1 cellular context compared by ENCODE assay signal in genomic region chr21:14581902-14582457, GRCh38.
A peak's percentile ranks its signal among the peaks of the same experiment; 100 is the strongest.
TF ChIP-seq lines count a peak whose summit lies in the region.

No MANE protein-coding gene starts in this region.

TF ChIP-seq in K562, 482 proteins besides CTCF, POLR2A, EP300 and RAD21 (continued from another document and continues in another):
- TF ChIP-seq GATA2 (CRISPR knock-in tag; IDR thresholded peaks at IDR 0.05) (peak; percentile 84; the same call in 1 of the 2 replicates), SMARCC2 (IDR thresholded peaks at IDR 0.05; ENCODE audit: low read depth) (peak; percentile 89), GATAD2B (IDR thresholded peaks at IDR 0.05; ENCODE audit: borderline replicate concordance) (peak; percentile 80; the same call in 1 of the 2 replicates), KLF16 (IDR thresholded peaks at IDR 0.05) (peak; percentile 58; the same call in 1 of the 2 replicates), CEBPZ (IDR thresholded peaks at IDR 0.05; ENCODE audit: borderline replicate concordance, low read depth, low read length) (no peak), ESRRA (IDR thresholded peaks at IDR 0.05; ENCODE audit: borderline replicate concordance, low read depth) (0 out of 2 replicates have a peak, but pooled peaks have one; percentile 19), RBM22 (IDR thresholded peaks at IDR 0.05; ENCODE audit: low read depth, low read length, poor library complexity, severe bottlenecking) (no peak), STAT5A (IDR thresholded peaks at IDR 0.05; ENCODE audit: borderline replicate concordance, low read length) (peak; percentile 31; the same call in 1 of the 2 replicates), ZNF436 (CRISPR knock-in tag; IDR thresholded peaks at IDR 0.05) (no peak), HSF4 (CRISPR knock-in tag; IDR thresholded peaks at IDR 0.05; ENCODE audit: borderline replicate concordance) (no peak), SUPT5H (IDR thresholded peaks at IDR 0.05) (peak; percentile 44; the same call in 1 of the 2 replicates), ARNT (IDR thresholded peaks at IDR 0.05) (peak in 1 of 2 experiments; percentile 82; a peak in 2 of 4 replicates), KDM5B (IDR thresholded peaks at IDR 0.05; ENCODE audit: insufficient replicate concordance, low read depth, low read length) (peak; percentile 47), NR2C1 (IDR thresholded peaks at IDR 0.05) (0 out of 2 replicates have a peak, but pooled peaks have one; percentile 11), NR2C1 (tag; IDR thresholded peaks at IDR 0.05) (no peak), MTA2 (IDR thresholded peaks at IDR 0.05; ENCODE audit: low read depth) (peak; percentile 48; the same call in 1 of the 2 replicates), RBM17 (IDR thresholded peaks at IDR 0.05; ENCODE audit: borderline replicate concordance, low read depth, low read length) (no peak), TRIM24 (IDR thresholded peaks at IDR 0.05) (peak in 1 of 2 experiments; percentile 67; a peak in 2 of 4 replicates), PPARD (CRISPR knock-in tag; IDR thresholded peaks at IDR 0.05) (no peak), DPF2 (IDR thresholded peaks at IDR 0.05) (peak; percentile 97), CTBP1 (IDR thresholded peaks at IDR 0.05; ENCODE audit: borderline replicate concordance) (peak; percentile 75; the same call in 1 of the 2 replicates), ZNF398 (CRISPR knock-in tag; IDR thresholded peaks at IDR 0.05) (no peak), TAL1 (IDR thresholded peaks at IDR 0.05) (peak; percentile 68), NFIC (IDR thresholded peaks at IDR 0.05) (peak; percentile 17; the same call in 1 of the 2 replicates), TAF7 (tag; IDR thresholded peaks at IDR 0.05) (peak; percentile 59; the same call in 1 of the 2 replicates), FOXM1 (IDR thresholded peaks at IDR 0.05; ENCODE audit: low read depth) (peak; percentile 64), FOXM1 (CRISPR knock-in tag; IDR thresholded peaks at IDR 0.05; ENCODE audit: low read depth) (no peak), PML (IDR thresholded peaks at IDR 0.05; ENCODE audit: low read length) (peak; percentile 40; the same call in 1 of the 2 replicates), DNMT1 (IDR thresholded peaks at IDR 0.05) (no peak), FOXK2 (conservative IDR thresholded peaks at IDR 0.05 in 1 of 2, IDR thresholded peaks at IDR 0.05 in 1 of 2; ENCODE audit: low read depth in 2 of 2) (0 out of 4 replicates have a peak, but pooled peaks of 1 of the 2 experiments have one; percentile 32), ZNF766 (CRISPR knock-in tag; conservative IDR thresholded peaks at IDR 0.05) (peak; percentile 52; the same call in 1 of the 2 replicates), ZFP1 (CRISPR knock-in tag; IDR thresholded peaks at IDR 0.05) (0 out of 2 replicates have a peak, but pooled peaks have one; percentile 58), ZBTB2 (IDR thresholded peaks at IDR 0.05) (peak; percentile 77; the same call in 1 of the 2 replicates), BACH1 (tag; IDR thresholded peaks at IDR 0.05) (peak; percentile 25; the same call in 1 of the 2 replicates), FOXJ2 (tag; IDR thresholded peaks at IDR 0.05) (0 out of 2 replicates have a peak, but pooled peaks have one; percentile 27), GATAD2A (IDR thresholded peaks at IDR 0.05) (peak; percentile 80; the same call in 1 of the 2 replicates), SMARCA5 (IDR thresholded peaks at IDR 0.05) (no peak), ZNF239 (CRISPR knock-in tag; IDR thresholded peaks at IDR 0.05) (no peak; the same call in 1 of the 2 replicates), ETV1 (tag; conservative IDR thresholded peaks at IDR 0.05; ENCODE audit: low read depth) (peak; percentile 93), NFE2 (IDR thresholded peaks at IDR 0.05; ENCODE audit: low read depth) (peak; percentile 19; the same call in 1 of the 2 replicates), LEF1 (IDR thresholded peaks at IDR 0.05) (peak; percentile 72; the same call in 1 of the 2 replicates), CREB3 (tag; conservative IDR thresholded peaks at IDR 0.05; ENCODE audit: low read depth) (peak; percentile 72; the same call in 1 of the 2 replicates), BRD9 (IDR thresholded peaks at IDR 0.05; ENCODE audit: low read depth, partially characterized antibody) (peak; percentile 83), TEAD4 (IDR thresholded peaks at IDR 0.05; ENCODE audit: low read length) (peak; percentile 80), TEAD4 (CRISPR knock-in tag; IDR thresholded peaks at IDR 0.05; ENCODE audit: borderline replicate concordance) (no peak), L3MBTL2 (IDR thresholded peaks at IDR 0.05) (peak; percentile 60), SMAD4 (CRISPR knock-in tag; conservative IDR thresholded peaks at IDR 0.05) (peak; percentile 81), ZNF184 (CRISPR knock-in tag; IDR thresholded peaks at IDR 0.05) (no peak)
- TF ChIP-seq, protein P1, sequence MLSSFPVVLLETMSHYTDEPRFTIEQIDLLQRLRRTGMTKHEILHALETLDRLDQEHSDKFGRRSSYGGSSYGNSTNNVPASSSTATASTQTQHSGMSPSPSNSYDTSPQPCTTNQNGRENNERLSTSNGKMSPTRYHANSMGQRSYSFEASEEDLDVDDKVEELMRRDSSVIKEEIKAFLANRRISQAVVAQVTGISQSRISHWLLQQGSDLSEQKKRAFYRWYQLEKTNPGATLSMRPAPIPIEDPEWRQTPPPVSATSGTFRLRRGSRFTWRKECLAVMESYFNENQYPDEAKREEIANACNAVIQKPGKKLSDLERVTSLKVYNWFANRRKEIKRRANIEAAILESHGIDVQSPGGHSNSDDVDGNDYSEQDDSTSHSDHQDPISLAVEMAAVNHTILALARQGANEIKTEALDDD (IDR thresholded peaks at IDR 0.05): peak; percentile 73
- TF ChIP-seq, protein P2, sequence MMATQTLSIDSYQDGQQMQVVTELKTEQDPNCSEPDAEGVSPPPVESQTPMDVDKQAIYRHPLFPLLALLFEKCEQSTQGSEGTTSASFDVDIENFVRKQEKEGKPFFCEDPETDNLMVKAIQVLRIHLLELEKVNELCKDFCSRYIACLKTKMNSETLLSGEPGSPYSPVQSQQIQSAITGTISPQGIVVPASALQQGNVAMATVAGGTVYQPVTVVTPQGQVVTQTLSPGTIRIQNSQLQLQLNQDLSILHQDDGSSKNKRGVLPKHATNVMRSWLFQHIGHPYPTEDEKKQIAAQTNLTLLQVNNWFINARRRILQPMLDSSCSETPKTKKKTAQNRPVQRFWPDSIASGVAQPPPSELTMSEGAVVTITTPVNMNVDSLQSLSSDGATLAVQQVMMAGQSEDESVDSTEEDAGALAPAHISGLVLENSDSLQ (IDR thresholded peaks at IDR 0.05): peak; percentile 27; the same call in 1 of the 2 replicates
- TF ChIP-seq, protein P3, sequence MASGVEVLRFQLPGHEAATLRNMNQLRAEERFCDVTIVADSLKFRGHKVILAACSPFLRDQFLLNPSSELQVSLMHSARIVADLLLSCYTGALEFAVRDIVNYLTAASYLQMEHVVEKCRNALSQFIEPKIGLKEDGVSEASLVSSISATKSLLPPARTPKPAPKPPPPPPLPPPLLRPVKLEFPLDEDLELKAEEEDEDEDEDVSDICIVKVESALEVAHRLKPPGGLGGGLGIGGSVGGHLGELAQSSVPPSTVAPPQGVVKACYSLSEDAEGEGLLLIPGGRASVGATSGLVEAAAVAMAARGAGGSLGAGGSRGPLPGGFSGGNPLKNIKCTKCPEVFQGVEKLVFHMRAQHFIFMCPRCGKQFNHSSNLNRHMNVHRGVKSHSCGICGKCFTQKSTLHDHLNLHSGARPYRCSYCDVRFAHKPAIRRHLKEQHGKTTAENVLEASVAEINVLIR (CRISPR knock-in tag; IDR thresholded peaks at IDR 0.05): no peak
- TF ChIP-seq, protein P4, sequence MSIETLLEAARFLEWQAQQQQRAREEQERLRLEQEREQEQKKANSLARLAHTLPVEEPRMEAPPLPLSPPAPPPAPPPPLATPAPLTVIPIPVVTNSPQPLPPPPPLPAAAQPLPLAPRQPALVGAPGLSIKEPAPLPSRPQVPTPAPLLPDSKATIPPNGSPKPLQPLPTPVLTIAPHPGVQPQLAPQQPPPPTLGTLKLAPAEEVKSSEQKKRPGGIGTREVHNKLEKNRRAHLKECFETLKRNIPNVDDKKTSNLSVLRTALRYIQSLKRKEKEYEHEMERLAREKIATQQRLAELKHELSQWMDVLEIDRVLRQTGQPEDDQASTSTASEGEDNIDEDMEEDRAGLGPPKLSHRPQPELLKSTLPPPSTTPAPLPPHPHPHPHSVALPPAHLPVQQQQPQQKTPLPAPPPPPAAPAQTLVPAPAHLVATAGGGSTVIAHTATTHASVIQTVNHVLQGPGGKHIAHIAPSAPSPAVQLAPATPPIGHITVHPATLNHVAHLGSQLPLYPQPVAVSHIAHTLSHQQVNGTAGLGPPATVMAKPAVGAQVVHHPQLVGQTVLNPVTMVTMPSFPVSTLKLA (conservative IDR thresholded peaks at IDR 0.05): peak in 1 of 2 experiments; percentile 55; a peak in 1 of 4 replicates
- TF ChIP-seq, protein P5, sequence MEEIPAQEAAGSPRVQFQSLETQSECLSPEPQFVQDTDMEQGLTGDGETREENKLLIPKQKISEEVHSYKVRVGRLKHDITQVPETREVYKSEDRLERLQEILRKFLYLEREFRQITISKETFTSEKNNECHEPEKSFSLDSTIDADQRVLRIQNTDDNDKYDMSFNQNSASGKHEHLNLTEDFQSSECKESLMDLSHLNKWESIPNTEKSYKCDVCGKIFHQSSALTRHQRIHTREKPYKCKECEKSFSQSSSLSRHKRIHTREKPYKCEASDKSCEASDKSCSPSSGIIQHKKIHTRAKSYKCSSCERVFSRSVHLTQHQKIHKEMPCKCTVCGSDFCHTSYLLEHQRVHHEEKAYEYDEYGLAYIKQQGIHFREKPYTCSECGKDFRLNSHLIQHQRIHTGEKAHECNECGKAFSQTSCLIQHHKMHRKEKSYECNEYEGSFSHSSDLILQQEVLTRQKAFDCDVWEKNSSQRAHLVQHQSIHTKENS (CRISPR knock-in tag; IDR thresholded peaks at IDR 0.05): no peak
